Comparison of ENCODE assay signal across 1 cellular context in the genomic region with DNA sequence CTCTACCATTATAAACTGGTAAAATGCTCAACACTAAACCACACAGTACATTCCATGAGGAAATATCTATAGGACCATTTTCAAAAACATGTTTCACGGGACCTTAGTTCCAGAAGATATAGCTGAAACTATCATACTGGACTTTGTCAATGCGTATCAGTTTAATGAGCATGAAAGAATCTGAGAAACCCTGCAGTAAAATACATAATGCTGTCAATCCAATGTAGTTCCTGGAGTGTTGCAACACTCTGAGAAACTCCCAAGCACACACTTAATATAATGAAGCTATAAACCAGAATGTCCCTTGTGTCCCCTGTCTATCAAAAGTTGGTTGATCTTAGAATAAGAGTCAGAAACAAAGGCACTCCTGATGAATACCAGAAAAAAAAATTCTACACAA.
TF ChIP-seq lines count a peak whose summit lies in the region.

No MANE protein-coding gene starts in this region.

TF ChIP-seq in A549, 52 proteins besides CTCF, POLR2A, EP300 and RAD21 (continued from another document):
- TF ChIP-seq ZC3H11A (IDR thresholded peaks at IDR 0.05), result no peak
- TF ChIP-seq, protein P1, sequence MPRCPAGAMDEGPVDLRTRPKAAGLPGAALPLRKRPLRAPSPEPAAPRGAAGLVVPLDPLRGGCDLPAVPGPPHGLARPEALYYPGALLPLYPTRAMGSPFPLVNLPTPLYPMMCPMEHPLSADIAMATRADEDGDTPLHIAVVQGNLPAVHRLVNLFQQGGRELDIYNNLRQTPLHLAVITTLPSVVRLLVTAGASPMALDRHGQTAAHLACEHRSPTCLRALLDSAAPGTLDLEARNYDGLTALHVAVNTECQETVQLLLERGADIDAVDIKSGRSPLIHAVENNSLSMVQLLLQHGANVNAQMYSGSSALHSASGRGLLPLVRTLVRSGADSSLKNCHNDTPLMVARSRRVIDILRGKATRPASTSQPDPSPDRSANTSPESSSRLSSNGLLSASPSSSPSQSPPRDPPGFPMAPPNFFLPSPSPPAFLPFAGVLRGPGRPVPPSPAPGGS (IDR thresholded peaks at IDR 0.05), result no peak
- TF ChIP-seq, protein P2, sequence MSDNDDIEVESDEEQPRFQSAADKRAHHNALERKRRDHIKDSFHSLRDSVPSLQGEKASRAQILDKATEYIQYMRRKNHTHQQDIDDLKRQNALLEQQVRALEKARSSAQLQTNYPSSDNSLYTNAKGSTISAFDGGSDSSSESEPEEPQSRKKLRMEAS (IDR thresholded peaks at IDR 0.05), result no peak
